Comparison of ENCODE assay signal across 1 cellular context in genomic region chrX:16278927-16279326, GRCh38.
TF ChIP-seq lines count a peak whose summit lies in the region.

No MANE protein-coding gene starts in this region.

TF ChIP-seq in HepG2, 621 proteins besides CTCF, POLR2A, EP300 and RAD21 (continued from another document):
- TF ChIP-seq RARA (CRISPR knock-in tag; IDR thresholded peaks at IDR 0.05) = no peak
- TF ChIP-seq UBTF (CRISPR knock-in tag; IDR thresholded peaks at IDR 0.05) = no peak
- TF ChIP-seq ZNF317 (CRISPR knock-in tag; IDR thresholded peaks at IDR 0.05) = no peak
- TF ChIP-seq PITX1 (CRISPR knock-in tag; IDR thresholded peaks at IDR 0.05) = no peak
- no peak for TF ChIP-seq SKIL (CRISPR knock-in tag; IDR thresholded peaks at IDR 0.05; ENCODE audit: borderline replicate concordance)
- no peak for TF ChIP-seq ZNF7 (CRISPR knock-in tag; IDR thresholded peaks at IDR 0.05)
- no peak for TF ChIP-seq ZNF510 (CRISPR knock-in tag; IDR thresholded peaks at IDR 0.05; ENCODE audit: low read depth)
- TF ChIP-seq ZNF777 (CRISPR knock-in tag; IDR thresholded peaks at IDR 0.05) = no peak
- no peak for TF ChIP-seq ZNF451 (CRISPR knock-in tag; IDR thresholded peaks at IDR 0.05)
- no peak for TF ChIP-seq ZNF224 (CRISPR knock-in tag; IDR thresholded peaks at IDR 0.05)
- TF ChIP-seq FOXP1 (IDR thresholded peaks at IDR 0.05) = no peak
- no peak for TF ChIP-seq FOXP1 (CRISPR knock-in tag; IDR thresholded peaks at IDR 0.05)
- no peak for TF ChIP-seq CENPX (CRISPR knock-in tag; IDR thresholded peaks at IDR 0.05)
